ENCODE assay signal across 8 cellular contexts in the genomic region with DNA sequence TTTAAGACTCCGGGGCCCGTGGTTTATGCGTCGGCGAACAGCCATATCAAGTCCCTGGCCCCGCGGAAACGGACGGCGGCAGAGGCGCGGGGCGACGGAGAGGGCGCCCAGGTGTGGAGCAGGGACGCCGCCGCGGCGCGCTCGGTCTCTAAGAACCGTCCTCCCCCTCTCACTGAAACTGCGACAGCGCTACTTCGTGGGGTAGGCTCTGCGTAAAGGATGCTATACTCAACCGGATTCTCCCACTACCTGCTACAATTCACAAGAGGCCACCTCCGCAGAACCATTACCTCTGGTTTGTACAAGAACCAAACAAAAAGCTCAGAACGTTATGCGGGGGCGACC.
DNase-seq lines count a peak whose midpoint lies in the region; ATAC-seq and TF ChIP-seq lines count a peak whose summit lies in the region.

No MANE protein-coding gene starts in this region.

- in situ Hi-C loops in astrocyte of the spinal cord (cut with HindIII; ENCODE audit: low sequenced_read_pairs): no loop called here

- no peaks in the 10 kb centered on the region for H3K9me3 ChIP-seq in SK-N-MC (ENCODE audit: low read depth, low read length)

- TF ChIP-seq CTCF in C4-2B (conservative IDR thresholded peaks at IDR 0.05): no peak
- TF ChIP-seq CTCF in astrocyte of the spinal cord (IDR thresholded peaks at IDR 0.05; ENCODE audit: low read depth, low read length): no peak

- H3K27ac ChIP-seq in C4-2B (peak overlapping the region; percentile 76), SK-N-MC (no peak overlapping the region)

- H3K36me3 ChIP-seq in SK-N-MC (ENCODE audit: insufficient read depth, low read length): peaks cover 2% of the 10 kb centered on the region; the same call in 1 of the 2 replicates

- H3K4me3 ChIP-seq in SK-N-MC (peak overlapping the region; percentile 97), astrocyte of the spinal cord (ENCODE audit: low read depth, low read length) (peak overlapping the region; percentile 92)

- peak overlapping the region; percentile 71 for H3K9ac ChIP-seq in SK-N-MC (ENCODE audit: insufficient read length)

- DNase-seq in SK-N-MC (ENCODE audit: low read depth, low spot score) (no peak), astrocyte of the spinal cord (ENCODE audit: low read depth, low spot score) (no peak), inferior parietal cortex (ENCODE audit: extremely low spot score) (peak; percentile 62), NCI-H226 (no peak)
- peak; percentile 58 for DNase-seq in stimulated activated CD4-positive, alpha-beta T cell treated with anti-CD3 and anti-CD28 coated beads, Interleukin-4, amount 100 ng/mL, for 1 hour

- ATAC-seq in GM19023 (IDR thresholded peaks at IDR 0.05; ENCODE audit: unreplicated experiment): peak; percentile 43
- ATAC-seq in HG03159 (IDR thresholded peaks at IDR 0.05; ENCODE audit: unreplicated experiment): peak; percentile 55

Comparison
In these comparisons a context has a peak if more than half of its experiments do, and no peak if none do; other contexts are left out.
1. DNase-seq: peak in inferior parietal cortex (single experiment) and stimulated activated CD4-positive, alpha-beta T cell treated with anti-CD3 and anti-CD28 coated beads, Interleukin-4, amount 100 ng/mL, for 1 hour (single experiment); none in SK-N-MC (single experiment), astrocyte of the spinal cord (single experiment) and NCI-H226 (single experiment).